Comparison of ENCODE assay signal across 15 cellular contexts in genomic region chr14:20583142-20583541, GRCh38. TPM values are rescaled to one million over a fixed set of nuclear protein-coding genes. Genes with fewer than 3 reads are reported as not detected.
A peak's percentile ranks its signal among the peaks of the same experiment; 100 is the strongest.
DNase-seq lines count a peak whose midpoint lies in the region; ATAC-seq and TF ChIP-seq lines count a peak whose summit lies in the region.
"Had no signal": no experiment of that assay in that cellular context is flagged by ENCODE, and none has a peak within 500 bp of the region (broad histone marks: within the 10 kb centered on the region; RNA-seq: fewer than 3 reads in every experiment).

No MANE protein-coding gene starts in this region.

- H3K4me3 Mint-ChIP-seq in GM23338 = no peak overlapping the region
- H3K4me3 Mint-ChIP-seq: CD4-positive, alpha-beta T cell had no signal

- ATAC-seq in GM23338 = no peak
- ATAC-seq: A549 had no signal

- H2AFZ ChIP-seq in GM23338 = no peak overlapping the region

- H4K20me1 ChIP-seq in GM23338 (replicated peaks; ENCODE audit: insufficient read depth) = no peaks in the 10 kb centered on the region

- H3K9ac ChIP-seq in HUES64 (ENCODE audit: low read depth, low read length) (no peak overlapping the region), iPS-20b (ENCODE audit: low read depth, low read length) (no peak overlapping the region)

- H3K79me2 ChIP-seq in GM23338 (replicated peaks; ENCODE audit: insufficient read depth) = no peaks in the 10 kb centered on the region

- H3K36me3 ChIP-seq in GM23338 (ENCODE audit: insufficient read depth) (no peaks in the 10 kb centered on the region), HUES64 (ENCODE audit: insufficient read depth, low read length) (no peaks in the 10 kb centered on the region), iPS-20b (ENCODE audit: insufficient read depth, low read depth, low read length) (no peaks in the 10 kb centered on the region), testis (ENCODE audit: low read depth, missing control alignments) (no peaks in the 10 kb centered on the region)

- H3K27me3 ChIP-seq in GM23338 (ENCODE audit: insufficient read depth) (no peaks in the 10 kb centered on the region), HUES64 (ENCODE audit: insufficient read depth, low read length) (no peaks in the 10 kb centered on the region), iPS-20b (ENCODE audit: insufficient read depth, low read length) (no peaks in the 10 kb centered on the region), testis (no peaks in the 10 kb centered on the region)

- 0 out of 2 replicates have a peak overlapping the region, but pooled peaks have one; percentile 83 for H3K27ac Mint-ChIP-seq in GM23338
- H3K27ac Mint-ChIP-seq: CD4-positive, alpha-beta T cell had no signal

- no peak overlapping the region for H3K4me3 ChIP-seq in GM23338
- no peak overlapping the region for H3K4me3 ChIP-seq in HUES64 (ENCODE audit: low read length)
- H3K4me3 ChIP-seq in iPS-20b (ENCODE audit: low read length) = peak overlapping the region; percentile 3; the same call in 1 of the 2 replicates
- no peak overlapping the region for H3K4me3 ChIP-seq in testis
- H3K4me3 ChIP-seq: A549 had no signal

- no peaks in the 10 kb centered on the region for H3K9me3 Mint-ChIP-seq in GM23338

- H3K4me1 ChIP-seq in GM23338 (ENCODE audit: insufficient read depth) = peaks cover 62% of the 10 kb centered on the region
- H3K4me1 ChIP-seq in HUES64 (ENCODE audit: insufficient read depth, low read length) = peaks cover 47% of the 10 kb centered on the region
- peaks cover 49% of the 10 kb centered on the region for H3K4me1 ChIP-seq in iPS-20b (ENCODE audit: insufficient read depth, low read length)
- H3K4me1 ChIP-seq in testis = no peaks in the 10 kb centered on the region
- H3K4me1 ChIP-seq: A549, Caco-2 had no signal

- peak overlapping the region; percentile 51 for H3K4me2 ChIP-seq in GM23338
- H3K4me2 ChIP-seq: A549 had no signal

- H3K27ac ChIP-seq in GM23338 (ENCODE audit: low read depth) = no peak overlapping the region
- H3K27ac ChIP-seq in HUES64 (ENCODE audit: low read depth, low read length) = peak overlapping the region; percentile 33; the same call in 1 of the 2 replicates
- H3K27ac ChIP-seq in iPS-20b (ENCODE audit: low read length) = no peak overlapping the region
- H3K27ac ChIP-seq in testis = no peak overlapping the region
- H3K27ac ChIP-seq: 22Rv1, A549, C4-2B had no signal

- peaks cover 59% of the 10 kb centered on the region for H3K4me1 Mint-ChIP-seq in GM23338

- no peaks in the 10 kb centered on the region for H3F3A ChIP-seq in GM23338 (replicated peaks; ENCODE audit: low read depth)

- TF ChIP-seq POLR2A in testis (IDR thresholded peaks at IDR 0.05) = no peak

- intact Hi-C loops in testis (cut with DNase I; ENCODE audit: low total_unique reads) = no loop called here

- DNase-seq in GM23338 (ENCODE audit: low spot score) (no peak), HuH-7.5 (ENCODE audit: low spot score) (no peak), testis (no peak)
- no peak for DNase-seq in activated CD8-positive, alpha-beta memory T cell treated with anti-CD3 and anti-CD28 coated beads for 24 hours
- DNase-seq: AML-193; Caco-2; CD4-positive, alpha-beta T cell; HCEC 1CT; KG1 had no signal

- peaks cover 1% of the 10 kb centered on the region for H3K27me3 Mint-ChIP-seq in GM23338 (ENCODE audit: insufficient read depth, low read depth, poor library complexity)
- H3K27me3 Mint-ChIP-seq: CD4-positive, alpha-beta T cell had no signal

- H3K9me2 ChIP-seq in GM23338 (ENCODE audit: insufficient read depth) = peaks cover 3% of the 10 kb centered on the region

- H3K9me3 ChIP-seq in HUES64 (ENCODE audit: insufficient read depth, low read depth, low read length) (no peaks in the 10 kb centered on the region), iPS-20b (ENCODE audit: insufficient read depth, low read depth, low read length) (no peaks in the 10 kb centered on the region), testis (no peaks in the 10 kb centered on the region)
- H3K9me3 ChIP-seq: A549, Caco-2 had no signal

- TF ChIP-seq CTCF in GM23338 (conservative IDR thresholded peaks at IDR 0.05; ENCODE audit: low read depth in 2 of 2) (no peak), testis (IDR thresholded peaks at IDR 0.05) (no peak)

- H3K36me3 Mint-ChIP-seq in GM23338 (ENCODE audit: low read depth) = no peaks in the 10 kb centered on the region

TF ChIP-seq in GM23338, 12 proteins besides CTCF, POLR2A, EP300 and RAD21 (continues in another document):
- TF ChIP-seq POLR2AphosphoS5 (IDR thresholded peaks at IDR 0.05; ENCODE audit: low read depth) (no peak), EZH2phosphoT487 (IDR thresholded peaks at IDR 0.05; ENCODE audit: unreplicated experiment) (no peak)

RNA-seq across cellular contexts. Expression of gene RNASE11, which starts 4.7 kb away (rescaled TPM):
- not detected in 2 replicates for total RNA-seq in GM23338 (2014; rRNA removed; shearing (Covaris generic))
- polyA plus RNA-seq in GM23338 (2016; fragmentation: Nextera tagmentation; extraction: Ambion mirVana) = not detected in 2 replicates
- polyA plus RNA-seq in HUES64 (2013, experiment 1 of 2) = not detected
- not detected for polyA plus RNA-seq in HUES64 (2013, experiment 2 of 2)
- total RNA-seq in testis = 10 to 100 TPM; 31.7 to 52.0 TPM
- polyA plus RNA-seq in testis (ENCODE audit: insufficient read depth, low read depth, low replicate concordance) = 81.0 TPM
- total RNA-seq: Caco-2; CD4-positive, alpha-beta T cell had no signal
- polyA plus RNA-seq: A549, BJ had no signal

RNA-seq across cellular contexts. Expression of gene RNASE12, which starts 8.0 kb away (rescaled TPM):
- total RNA-seq in GM23338 (2014; rRNA removed; shearing (Covaris generic)) = not detected in 2 replicates
- polyA plus RNA-seq in GM23338 (2016; fragmentation: Nextera tagmentation; extraction: Ambion mirVana) (not detected in 2 replicates), testis (ENCODE audit: insufficient read depth, low read depth, low replicate concordance) (1.3 TPM)
- not detected for polyA plus RNA-seq in HUES64 (2013, experiment 1 of 2)
- polyA plus RNA-seq in HUES64 (2013, experiment 2 of 2) = not detected
- not detected for total RNA-seq in testis
- total RNA-seq: Caco-2; CD4-positive, alpha-beta T cell had no signal
- polyA plus RNA-seq: A549, BJ had no signal

RNA-seq across cellular contexts. Expression of gene RNASE9, which starts 22.3 kb away (rescaled TPM):
- 0.24 and 0.74 TPM in 2 replicates for total RNA-seq in GM23338 (2014; rRNA removed; shearing (Covaris generic))
- polyA plus RNA-seq in GM23338 (2016; fragmentation: Nextera tagmentation; extraction: Ambion mirVana) (not detected in 2 replicates), testis (ENCODE audit: insufficient read depth, low read depth, low replicate concordance) (not detected)
- polyA plus RNA-seq in HUES64 (2013, experiment 1 of 2) = not detected
- not detected for polyA plus RNA-seq in HUES64 (2013, experiment 2 of 2)
- total RNA-seq in testis = not detected
- total RNA-seq: Caco-2; CD4-positive, alpha-beta T cell had no signal
- polyA plus RNA-seq: A549, BJ had no signal

RNA-seq across cellular contexts. Expression of gene OR6S1, which starts 58.3 kb away (rescaled TPM):
- total RNA-seq in GM23338 (2014; rRNA removed; shearing (Covaris generic)) = not detected in 2 replicates
- not detected in 2 replicates for polyA plus RNA-seq in GM23338 (2016; fragmentation: Nextera tagmentation; extraction: Ambion mirVana)
- polyA plus RNA-seq in HUES64 (2013, experiment 1 of 2) = not detected
- polyA plus RNA-seq in HUES64 (2013, experiment 2 of 2) = not detected
- total RNA-seq in testis = under 1 TPM in 1 of 2 donors, not detected in 1; 0.68 TPM
- not detected for polyA plus RNA-seq in testis (ENCODE audit: insufficient read depth, low read depth, low replicate concordance)
- total RNA-seq: Caco-2; CD4-positive, alpha-beta T cell had no signal
- polyA plus RNA-seq: A549, BJ had no signal

Comparison
In these comparisons a context has a peak if more than half of its experiments do, and no peak if none do; other contexts are left out.
1. RNA of gene RNASE11, which starts 4.7 kb away (total RNA-seq): 31.7 to 52.0 TPM in testis; not detected in GM23338; every median in the first group is over 10 times any median in the second.